ENCODE assay signal across 1 cellular context in the genomic region with DNA sequence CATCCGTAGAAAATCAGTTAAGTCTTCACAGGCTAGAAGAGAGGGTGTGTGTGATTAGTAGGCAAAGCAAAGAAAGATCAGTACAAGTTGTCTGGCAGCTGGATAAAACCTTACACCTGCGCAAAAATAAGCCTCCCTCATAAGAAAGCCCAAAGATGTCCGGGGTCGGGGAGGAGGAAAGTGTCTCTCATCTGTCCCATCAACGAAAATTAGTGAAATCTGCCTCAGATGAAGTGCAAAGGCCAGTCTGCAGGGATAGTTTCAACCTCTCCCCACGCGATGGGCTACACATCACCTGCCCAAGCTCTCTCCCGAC.
TF ChIP-seq lines count a peak whose summit lies in the region.

No MANE protein-coding gene starts in this region.

TF ChIP-seq in HepG2, 621 proteins besides CTCF, POLR2A, EP300 and RAD21 (continued from another document):
- TF ChIP-seq, protein P1, sequence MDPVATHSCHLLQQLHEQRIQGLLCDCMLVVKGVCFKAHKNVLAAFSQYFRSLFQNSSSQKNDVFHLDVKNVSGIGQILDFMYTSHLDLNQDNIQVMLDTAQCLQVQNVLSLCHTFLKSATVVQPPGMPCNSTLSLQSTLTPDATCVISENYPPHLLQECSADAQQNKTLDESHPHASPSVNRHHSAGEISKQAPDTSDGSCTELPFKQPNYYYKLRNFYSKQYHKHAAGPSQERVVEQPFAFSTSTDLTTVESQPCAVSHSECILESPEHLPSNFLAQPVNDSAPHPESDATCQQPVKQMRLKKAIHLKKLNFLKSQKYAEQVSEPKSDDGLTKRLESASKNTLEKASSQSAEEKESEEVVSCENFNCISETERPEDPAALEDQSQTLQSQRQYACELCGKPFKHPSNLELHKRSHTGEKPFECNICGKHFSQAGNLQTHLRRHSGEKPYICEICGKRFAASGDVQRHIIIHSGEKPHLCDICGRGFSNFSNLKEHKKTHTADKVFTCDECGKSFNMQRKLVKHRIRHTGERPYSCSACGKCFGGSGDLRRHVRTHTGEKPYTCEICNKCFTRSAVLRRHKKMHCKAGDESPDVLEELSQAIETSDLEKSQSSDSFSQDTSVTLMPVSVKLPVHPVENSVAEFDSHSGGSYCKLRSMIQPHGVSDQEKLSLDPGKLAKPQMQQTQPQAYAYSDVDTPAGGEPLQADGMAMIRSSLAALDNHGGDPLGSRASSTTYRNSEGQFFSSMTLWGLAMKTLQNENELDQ (CRISPR knock-in tag; IDR thresholded peaks at IDR 0.05; ENCODE audit: borderline replicate concordance), result no peak
